In genomic region chr1:63873751-63874150, GRCh38 we compare ENCODE assay signal across 16 cellular contexts.
DNase-seq lines count a peak whose midpoint lies in the region; ATAC-seq, FAIRE-seq and TF ChIP-seq lines count a peak whose summit lies in the region.
"Had no signal": no experiment of that assay in that cellular context is flagged by ENCODE, and none has a peak within 500 bp of the region (broad histone marks: within the 10 kb centered on the region; RNA-seq: fewer than 3 reads in every experiment).

No MANE protein-coding gene starts in this region.

- BruUV-seq in HepG2 (replicated peaks; lab: Mats Ljungman, UMichigan), result no TSS peak

- peak overlapping the region; percentile 31 for H3K4me3 Mint-ChIP-seq in osteocyte (ENCODE audit: unreplicated experiment)
- H3K4me3 Mint-ChIP-seq: T-cell had no signal

- DNase-seq in AG08395 (ENCODE audit: low spot score), result peak; percentile 15
- peak; percentile 92 for DNase-seq in M059J (ENCODE audit: low read depth)
- DNase-seq in H1 (ENCODE audit: low read depth in 1 of 2, low spot score in 2 of 2), result no peak
- DNase-seq in osteocyte (ENCODE audit: extremely low spot score, unreplicated experiment), result no peak
- no peak for DNase-seq in superior temporal gyrus (ENCODE audit: extremely low spot score)
- no peak for DNase-seq in HepG2 (ENCODE audit: low spot score)
- no peak for DNase-seq in NCI-H82 treated with DMSO at 0.1 percent for 48 hours (lab: John Stamatoyannopoulos, UW; ENCODE audit: unreplicated experiment)
- DNase-seq: activated naive CD4-positive, alpha-beta T cell; effector CD8-positive, alpha-beta T cell; NCI-H2107; T-cell had no signal

- H3K4me1 Mint-ChIP-seq in osteocyte (ENCODE audit: unreplicated experiment), result peaks cover 65% of the 10 kb centered on the region
- H3K4me1 Mint-ChIP-seq: T-cell had no signal

- no peak overlapping the region for H2BK12ac ChIP-seq in H1 (ENCODE audit: low read depth, low read length)

- H4K5ac ChIP-seq in H1 (ENCODE audit: insufficient read length, low read depth, low read length), result no peak overlapping the region

- H4K20me1 ChIP-seq in H1 (replicated peaks in 1 of 2; ENCODE audit: control insufficient read depth in 1 of 2, insufficient read depth in 2 of 2, low read length in 2 of 2) (peaks cover 9 to 17% of the 10 kb centered on the region in 2 experiments), HepG2 (ENCODE audit: insufficient read depth, low read length) (no peaks in the 10 kb centered on the region)

- H3K9me3 ChIP-seq in H1 (ENCODE audit: insufficient read depth in 2 of 2, low read depth in 1 of 2, low read length in 1 of 2), result no peaks in the 10 kb centered on the region
- no peaks in the 10 kb centered on the region for H3K9me3 ChIP-seq in HepG2 (ENCODE audit: low read length)

- in situ Hi-C loops in HepG2 (cut with HindIII; ENCODE audit: extremely low pct_ligation_motif_present, low pct_unique_long_range_greater_than_20kb), result no loop called here

- H2AFZ ChIP-seq in H1 (ENCODE audit: low read length) (no peak overlapping the region), HepG2 (ENCODE audit: low read length) (no peak overlapping the region)

- H4K8ac ChIP-seq in H1 (ENCODE audit: extremely low read depth, insufficient read depth, low read length), result no peak overlapping the region

- H2BK20ac ChIP-seq in H1 (ENCODE audit: low read length), result no peak overlapping the region

- H3K79me2 ChIP-seq in H1 (ENCODE audit: control insufficient read depth in 1 of 2, insufficient read depth in 2 of 2, low read length in 2 of 2), result peaks cover 19 to 100% of the 10 kb centered on the region in 2 experiments; a peak in 3 of 4 replicates
- no peaks in the 10 kb centered on the region for H3K79me2 ChIP-seq in HepG2 (ENCODE audit: insufficient read depth, low read length)

- no peak overlapping the region for H3K18ac ChIP-seq in H1 (ENCODE audit: extremely low read depth, low read length)

- no peaks in the 10 kb centered on the region for H3K23me2 ChIP-seq in H1 (ENCODE audit: low read depth, low read length)

- no peaks in the 10 kb centered on the region for H3K9me3 Mint-ChIP-seq in osteocyte (ENCODE audit: unreplicated experiment)
- H3K9me3 Mint-ChIP-seq: T-cell had no signal

- no peak for ATAC-seq in HepG2
- no peak for ATAC-seq in HG03039 (IDR thresholded peaks at IDR 0.05; ENCODE audit: unreplicated experiment)
- ATAC-seq: T-cell had no signal

- FAIRE-seq in H1 (lab: Jason Lieb, UNC) (peak; percentile 75), HepG2 (lab: Jason Lieb, UNC) (no peak)
- FAIRE-seq: bronchial epithelial cell, D721Med, GM19239 had no signal

- H3K4me3 ChIP-seq in H1 (ENCODE audit: extremely low read depth in 1 of 4, insufficient read depth in 2 of 4, low read depth in 3 of 4, low read length in 4 of 4), result no peak overlapping the region
- no peak overlapping the region for H3K4me3 ChIP-seq in HepG2 (replicated peaks in 1 of 3; ENCODE audit: insufficient read depth in 1 of 3, low read depth in 2 of 3, low read length in 3 of 3)

- H3K27me3 ChIP-seq in H1 (replicated peaks in 1 of 4; ENCODE audit: control insufficient read depth in 3 of 4, extremely low read depth in 1 of 4, insufficient read depth in 3 of 4, low read length in 3 of 4) (no peaks in the 10 kb centered on the region), HepG2 (ENCODE audit: control insufficient read depth in 1 of 2, insufficient read depth in 2 of 2, low read length in 2 of 2) (no peaks in the 10 kb centered on the region)

- no peak overlapping the region for H3K9ac ChIP-seq in H1 (replicated peaks in 1 of 4; ENCODE audit: extremely low read depth in 1 of 4, low read depth in 3 of 4, low read length in 3 of 4)
- H3K9ac ChIP-seq in HepG2 (ENCODE audit: insufficient read depth, low read depth, low read length), result no peak overlapping the region

- H2BK5ac ChIP-seq in H1 (ENCODE audit: low read depth, low read length), result no peak overlapping the region

- no peak overlapping the region for H3K4ac ChIP-seq in H1 (replicated peaks; ENCODE audit: insufficient read length, low read depth, low read length)

- H3K56ac ChIP-seq in H1 (replicated peaks; ENCODE audit: insufficient read length, low read depth, low read length), result no peak overlapping the region

- no peaks in the 10 kb centered on the region for H3K36me3 ChIP-seq in H1 (ENCODE audit: control insufficient read depth in 2 of 4, insufficient read depth in 4 of 4, low read length in 3 of 4)
- no peaks in the 10 kb centered on the region for H3K36me3 ChIP-seq in HepG2 (replicated peaks in 1 of 2; ENCODE audit: control insufficient read depth in 1 of 2, insufficient read depth in 2 of 2, low read length in 2 of 2)

- no peaks in the 10 kb centered on the region for H3K27me3 Mint-ChIP-seq in osteocyte (ENCODE audit: unreplicated experiment)

- H3K23ac ChIP-seq in H1 (ENCODE audit: insufficient read length), result no peak overlapping the region

- H2BK15ac ChIP-seq in H1 (ENCODE audit: low read length), result no peak overlapping the region

- no peak overlapping the region for H2AK5ac ChIP-seq in H1 (ENCODE audit: low read depth, low read length)

- TF ChIP-seq CTCF in H1 (IDR thresholded peaks at IDR 0.05; ENCODE audit: control extremely low read depth in 1 of 3, insufficient read depth in 1 of 3, low read depth in 1 of 3, low read length in 3 of 3), result no peak
- TF ChIP-seq CTCF in osteocyte (IDR thresholded peaks at IDR 0.05), result no peak
- no peak for TF ChIP-seq CTCF in HepG2 (CRISPR knock-in tag; IDR thresholded peaks at IDR 0.05)

- no peak overlapping the region for H3K4me2 ChIP-seq in H1 (ENCODE audit: insufficient read depth in 1 of 2, low read depth in 2 of 2, low read length in 2 of 2)
- no peak overlapping the region for H3K4me2 ChIP-seq in HepG2 (ENCODE audit: low read depth, low read length)

- CTCF ChIA-PET in H1 (lab: Charles Lee; ENCODE audit: partially characterized antibody) (no interaction called here), HepG2 (lab: Yijun Ruan, JAX; ENCODE audit: low intra/inter-chr PET ratio, low total read pairs) (no interaction called here)

- peaks cover 10% of the 10 kb centered on the region for H3K79me1 ChIP-seq in H1 (ENCODE audit: low read depth, low read length)

- H3K4me1 ChIP-seq in H1 (replicated peaks in 1 of 4; ENCODE audit: control insufficient read depth in 3 of 4, insufficient read depth in 4 of 4, low read length in 3 of 4) (peaks cover 0 to 16% (median 8%) of the 10 kb centered on the region in 4 experiments; a peak in 5 of 7 replicates), HepG2 (ENCODE audit: insufficient read depth, low read length) (no peaks in the 10 kb centered on the region)

- no peaks in the 10 kb centered on the region for H3K36me3 Mint-ChIP-seq in osteocyte (ENCODE audit: unreplicated experiment)
- H3K36me3 Mint-ChIP-seq: T-cell had no signal

- TF ChIP-seq EP300 in H1 (IDR thresholded peaks at IDR 0.05; ENCODE audit: borderline replicate concordance in 1 of 2, low read depth in 2 of 2, low read length in 2 of 2) (no peak), HepG2 (IDR thresholded peaks at IDR 0.05; ENCODE audit: low read depth in 2 of 2, low read length in 2 of 2) (no peak), HepG2 (CRISPR knock-in tag; IDR thresholded peaks at IDR 0.05; ENCODE audit: borderline replicate concordance) (no peak)

- H3K27ac Mint-ChIP-seq in osteocyte (ENCODE audit: unreplicated experiment), result peak overlapping the region; percentile 69
- H3K27ac Mint-ChIP-seq: T-cell had no signal

- POLR2A ChIA-PET in H1 (lab: Charles Lee; ENCODE audit: partially characterized antibody) (no interaction called here), HepG2 (lab: Yijun Ruan, JAX) (no interaction called here)

- TF ChIP-seq POLR2A in H1 (IDR thresholded peaks at IDR 0.05; ENCODE audit: control extremely low read depth in 1 of 2, low read depth in 2 of 2, low read length in 2 of 2) (no peak), HepG2 (IDR thresholded peaks at IDR 0.05; ENCODE audit: insufficient read depth in 1 of 2, low read depth in 2 of 2, low read length in 2 of 2) (no peak)

- intact Hi-C loops in HepG2 (cut with micrococcal nuclease; ENCODE audit: unreplicated experiment), result no loop called here

- H4K91ac ChIP-seq in H1 (replicated peaks; ENCODE audit: insufficient read length, low read length), result no peak overlapping the region

- 89% methylated on average over 3 of the region's 3 CpGs; no CpG with 5 or more reads in 1 of the 2 experiments for WGBS in H1 (ENCODE audit: extremely low coverage in 1 of 2, insufficient coverage in 1 of 2, insufficient read length in 1 of 2, insufficient replicate concordance in 2 of 2, low coverage in 1 of 2, low lambda C conversion rate in 2 of 2, missing lambda C conversion rate in 1 of 2), 2 experiments
- 87% methylated on average over 3 of the region's 3 CpGs for WGBS in HepG2 (ENCODE audit: low lambda C conversion rate)

- H2BK120ac ChIP-seq in H1 (replicated peaks; ENCODE audit: low read depth, low read length), result no peak overlapping the region

- TF ChIP-seq RAD21 in H1 (IDR thresholded peaks at IDR 0.05 in 1 of 2, conservative IDR thresholded peaks at IDR 0.05 in 1 of 2; ENCODE audit: low read depth in 2 of 2, low read length in 2 of 2), result no peak
- no peak for TF ChIP-seq RAD21 in HepG2 (CRISPR knock-in tag; IDR thresholded peaks at IDR 0.05)

- H3K14ac ChIP-seq in H1 (ENCODE audit: insufficient read length), result no peak overlapping the region

- H3K27ac ChIP-seq in H1 (ENCODE audit: low read depth, low read length), result no peak overlapping the region
- no peak overlapping the region for H3K27ac ChIP-seq in HepG2 (ENCODE audit: extremely low read length, insufficient read depth, low read length)
- H3K27ac ChIP-seq: RWPE1 had no signal

TF ChIP-seq in H1, 55 proteins besides CTCF, POLR2A, EP300 and RAD21 (continues in another document):
- TF ChIP-seq TBP (IDR thresholded peaks at IDR 0.05; ENCODE audit: low read depth, low read length) (no peak), TAF1 (IDR thresholded peaks at IDR 0.05; ENCODE audit: low read depth, low read length) (no peak), EZH2 (IDR thresholded peaks at IDR 0.05; ENCODE audit: low read depth, low read length, severe bottlenecking) (no peak), CBX5 (IDR thresholded peaks at IDR 0.05; ENCODE audit: low read depth, low read length) (no peak), ASH2L (IDR thresholded peaks at IDR 0.05; ENCODE audit: low read length) (no peak), JUND (IDR thresholded peaks at IDR 0.05; ENCODE audit: low read length) (no peak), SIN3A (conservative IDR thresholded peaks at IDR 0.05 in 1 of 2, IDR thresholded peaks at IDR 0.05 in 1 of 2; ENCODE audit: low read depth in 1 of 2, low read length in 2 of 2) (no peak)

TF ChIP-seq in HepG2, 621 proteins besides CTCF, POLR2A, EP300 and RAD21:
- no peak for TF ChIP-seq HES4 (CRISPR knock-in tag; IDR thresholded peaks at IDR 0.05; ENCODE audit: borderline replicate concordance)
- TF ChIP-seq ZNF740 (CRISPR knock-in tag; IDR thresholded peaks at IDR 0.05), result no peak
- TF ChIP-seq FLYWCH1 (CRISPR knock-in tag; IDR thresholded peaks at IDR 0.05), result no peak
- no peak for TF ChIP-seq ZSCAN25 (CRISPR knock-in tag; IDR thresholded peaks at IDR 0.05)
- TF ChIP-seq TBX3 (IDR thresholded peaks at IDR 0.05; ENCODE audit: borderline replicate concordance), result no peak

Comparison
In these comparisons a context has a peak if more than half of its experiments do, and no peak if none do; other contexts are left out.
1. DNase-seq: peak in AG08395 (single experiment) and M059J (single experiment); none in H1 (0 of 2), osteocyte (single experiment), superior temporal gyrus (single experiment), HepG2 (single experiment) and NCI-H82 treated with DMSO at 0.1 percent for 48 hours (single experiment).